In genomic region chr10:77909755-77910375, GRCh38 we compare ENCODE assay signal across 10 cellular contexts. TPM values are rescaled to one million over a fixed set of nuclear protein-coding genes. Genes with fewer than 3 reads are reported as not detected.
DNase-seq lines count a peak whose midpoint lies in the region; ATAC-seq and TF ChIP-seq lines count a peak whose summit lies in the region.
"Had no signal": no experiment of that assay in that cellular context is flagged by ENCODE, and none has a peak within 500 bp of the region (broad histone marks: within the 10 kb centered on the region; RNA-seq: fewer than 3 reads in every experiment).

No MANE protein-coding gene starts in this region.

- H3K4me3 ChIP-seq in AG04450 (ENCODE audit: low read depth, low read length), result no peak overlapping the region
- no peak overlapping the region for H3K4me3 ChIP-seq in coronary artery
- no peak overlapping the region for H3K4me3 ChIP-seq in mucosa of descending colon
- H3K4me3 ChIP-seq: BLaER1 treated with 17β-estradiol and CSF1 and Interleukin-3, amounts not matched to agents 10 nM and 100 nM; tibial artery had no signal

- POLR2A ChIA-PET in AG04450 (lab: Yijun Ruan, JAX), result interaction anchor here (0.5 kb wide), 1 partner anchor 8 kb away, joined by 3 read pairs; no protein-coding TSS in a partner anchor

- ATAC-seq in mucosa of descending colon (peak; percentile 85), GM19452 (IDR thresholded peaks at IDR 0.05; ENCODE audit: unreplicated experiment) (no peak), HG03196 (IDR thresholded peaks at IDR 0.05; ENCODE audit: unreplicated experiment) (no peak), GM18858 (IDR thresholded peaks at IDR 0.05; ENCODE audit: unreplicated experiment) (no peak)

- H3K27me3 ChIP-seq in AG04450 (ENCODE audit: control insufficient read depth, insufficient read depth, low read length), result no peaks in the 10 kb centered on the region
- H3K27me3 ChIP-seq: BLaER1 treated with 17β-estradiol and CSF1 and Interleukin-3, amounts not matched to agents 10 nM and 100 nM; tibial artery had no signal

- TF ChIP-seq CTCF in AG04450 (IDR thresholded peaks at IDR 0.05; ENCODE audit: low read depth, low read length) (no peak), coronary artery (IDR thresholded peaks at IDR 0.05) (no peak), mucosa of descending colon (IDR thresholded peaks at IDR 0.05) (no peak)

- intact Hi-C loops in mucosa of descending colon (cut with DNase I, micrococcal nuclease), result no loop called here

- DNase-seq in AG04450 (ENCODE audit: low read depth, low spot score) (no peak), LoVo (ENCODE audit: low spot score) (peak; percentile 68), coronary artery (ENCODE audit: low spot score) (no peak), mucosa of descending colon (peak; percentile 59 to 67 (median 66))
- DNase-seq in activated T-cell treated with anti-CD3 and anti-CD28 coated beads, Interleukin-2, amount 50 U/mL, for 48 hours, result no peak

- CTCF ChIA-PET in AG04450 (lab: Charles Lee), result no interaction called here

- no peaks in the 10 kb centered on the region for H3K36me3 ChIP-seq in mucosa of descending colon (ENCODE audit: low read depth)
- H3K36me3 ChIP-seq: BLaER1 treated with 17β-estradiol and CSF1 and Interleukin-3, amounts not matched to agents 10 nM and 100 nM; tibial artery had no signal

- H3K27ac ChIP-seq in AG04450 (ENCODE audit: low read depth, low read length), result peak overlapping the region; percentile 57
- H3K27ac ChIP-seq in coronary artery, result peak overlapping the region; percentile 9 to 24
- H3K27ac ChIP-seq: tibial artery had no signal

- H3K4me1 ChIP-seq in mucosa of descending colon (ENCODE audit: low read depth), result peaks cover 14% of the 10 kb centered on the region

- H3K9me3 ChIP-seq in AG04450 (ENCODE audit: control insufficient read depth, insufficient read depth, low read length) (no peaks in the 10 kb centered on the region), mucosa of descending colon (no peaks in the 10 kb centered on the region)
- H3K9me3 ChIP-seq: BLaER1 treated with 17β-estradiol and CSF1 and Interleukin-3, amounts not matched to agents 10 nM and 100 nM; tibial artery had no signal

RNA-seq across cellular contexts. Expression of gene DLG5, which starts 16.7 kb away (rescaled TPM):
- polyA plus RNA-seq in AG04450 (2011; rRNA removed), result 16.3 and 21.9 TPM in 2 replicates
- polyA minus RNA-seq in AG04450 (2011; rRNA and poly(A)+ RNA removed), result 37.3 and 43.2 TPM in 2 replicates
- 10 to 100 TPM; 28.9 to 78.3 (median 35.1) TPM for total RNA-seq in mucosa of descending colon

Comparison
In these comparisons a context has a peak if more than half of its experiments do, and no peak if none do; other contexts are left out.
1. DNase-seq: peak in LoVo (single experiment) and mucosa of descending colon (3 of 3); none in AG04450 (single experiment), coronary artery (single experiment) and activated T-cell treated with anti-CD3 and anti-CD28 coated beads, Interleukin-2, amount 50 U/mL, for 48 hours (0 of 2).